In the genomic region with DNA sequence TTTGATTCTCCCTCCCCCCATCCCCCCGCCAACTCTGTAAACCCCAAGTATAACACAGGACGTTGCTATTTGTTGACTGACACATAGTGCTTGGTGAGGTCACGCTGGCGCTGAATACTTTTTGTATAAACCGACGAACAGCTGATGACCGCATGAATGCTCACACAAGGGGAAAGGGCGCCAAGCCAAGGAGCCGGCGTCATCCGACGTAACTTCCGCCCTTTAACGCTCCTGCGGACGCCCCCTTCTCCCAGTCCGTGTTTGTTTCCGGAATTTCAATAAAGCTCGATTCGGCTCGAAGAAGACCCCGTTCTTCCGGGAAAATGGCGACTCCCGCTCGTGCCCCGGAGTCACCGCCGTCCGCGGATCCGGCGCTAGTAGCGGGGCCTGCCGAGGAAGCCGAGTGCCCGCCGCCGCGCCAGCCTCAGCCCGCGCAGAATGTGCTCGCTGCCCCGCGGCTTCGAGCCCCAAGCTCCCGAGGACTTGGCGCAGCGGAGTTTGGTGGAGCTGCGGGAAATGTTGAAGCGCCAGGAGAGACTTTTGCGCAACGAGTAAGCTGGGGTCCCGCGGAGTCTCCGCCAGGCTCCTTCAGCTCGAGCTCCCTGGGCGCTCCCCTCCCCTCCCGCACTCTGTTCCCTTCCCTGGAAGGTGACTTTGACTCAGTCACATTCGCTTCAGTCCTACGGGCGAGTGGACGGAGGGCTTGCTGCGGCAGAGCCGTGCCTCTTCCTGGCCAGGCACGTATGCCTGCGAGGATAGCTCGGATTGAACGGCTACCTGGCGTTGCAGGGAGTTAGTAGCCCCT, we compare ENCODE assay signal across 8 cellular contexts.
DNase-seq lines count a peak whose midpoint lies in the region; ATAC-seq and TF ChIP-seq lines count a peak whose summit lies in the region.

A gene (plus strand): TSS at position 310 of the 805 bp plus-strand sequence. CDS start 129 bp downstream, at position 439.

- no peak for TF ChIP-seq CTCF in AG09319 (IDR thresholded peaks at IDR 0.05; ENCODE audit: low read depth, low read length)

- peak; percentile 94 for ATAC-seq in GM19035 (IDR thresholded peaks at IDR 0.05; ENCODE audit: unreplicated experiment)
- peak; percentile 96 for ATAC-seq in HG03354 (IDR thresholded peaks at IDR 0.05; ENCODE audit: poor library complexity, severe bottlenecking, unreplicated experiment)
- ATAC-seq in activated CD4-positive, CD25-positive, alpha-beta regulatory T cell treated with anti-CD3 and anti-CD28 coated beads, Interleukin-2, amount 50 U/mL, for 24 hours: peak; percentile 95 to 96

- DNase-seq in AG09319 (ENCODE audit: extremely low read depth, low read depth) (peak; percentile 96), NCI-H446 treated with DMSO at 0.1 percent for 48 hours (lab: John Stamatoyannopoulos, UW) (peak; percentile 94), cerebellar cortex (ENCODE audit: low spot score) (peak; percentile 96), islet precursor cell (peak; percentile 92)
- peak; percentile 81 to 89 (median 84) for DNase-seq in stimulated activated CD4-positive, alpha-beta T cell treated with anti-CD3 and anti-CD28 coated beads, Interleukin-12 subunit alpha, Interleukin-12 subunit beta, amount 100 ng/mL, for 48 hours (ENCODE audit: low read depth in 2 of 3, low spot score in 1 of 3)

Comparison
In these comparisons a context has a peak if more than half of its experiments do, and no peak if none do; other contexts are left out.
1. Peak in every context shown above with its lines: DNase-seq and ATAC-seq.